8 cellular contexts compared by ENCODE assay signal in genomic region chr16:4626396-4626795, GRCh38. TPM values are rescaled to one million over a fixed set of nuclear protein-coding genes. Genes with fewer than 3 reads are reported as not detected.
DNase-seq lines count a peak whose midpoint lies in the region; ATAC-seq, FAIRE-seq and TF ChIP-seq lines count a peak whose summit lies in the region.

No MANE protein-coding gene starts in this region.

- CTCF ChIA-PET in CD8-positive, alpha-beta memory T cell (lab: Charles Lee), result interaction anchor here (3.6 kb wide), 1 partner anchor 120 kb away, joined by 22 read pairs; no protein-coding TSS in a partner anchor
- CTCF ChIA-PET in H1 (lab: Charles Lee; ENCODE audit: partially characterized antibody), result interaction anchor here (0.8 to 3.5 kb wide), 13 partner anchors 8 to 118 kb away, joined by 3 to 24 read pairs (median 3); no protein-coding TSS in a partner anchor

- H3K9me3 Mint-ChIP-seq in CD8-positive, alpha-beta memory T cell, result peaks cover 0 to 4% (median 0%) of the 10 kb centered on the region in 5 donors

- POLR2A ChIA-PET in CD8-positive, alpha-beta memory T cell (lab: Charles Lee), result no interaction called here
- POLR2A ChIA-PET in H1 (lab: Charles Lee; ENCODE audit: partially characterized antibody), result interaction anchor here (0.6 to 4.8 kb wide), 2 partner anchors 12 to 115 kb away, joined by 3 to 69 read pairs; partner anchors contain the start of gene UBALD1

- peaks cover 33 to 49% (median 44%) of the 10 kb centered on the region in 3 donors for H3K4me1 Mint-ChIP-seq in CD8-positive, alpha-beta memory T cell

- no peak overlapping the region for H3K14ac ChIP-seq in H1 (ENCODE audit: insufficient read length)

- no peak overlapping the region; the same call in 1 of the 2 replicates for H2BK5ac ChIP-seq in H1 (ENCODE audit: low read depth, low read length)

- H3K27me3 Mint-ChIP-seq in CD8-positive, alpha-beta memory T cell, result no peaks in the 10 kb centered on the region

- ATAC-seq in left ventricle myocardium superior (no peak), HG02763 (IDR thresholded peaks at IDR 0.05; ENCODE audit: unreplicated experiment) (no peak)

- TF ChIP-seq RAD21 in H1 (IDR thresholded peaks at IDR 0.05 in 1 of 2, conservative IDR thresholded peaks at IDR 0.05 in 1 of 2; ENCODE audit: low read depth in 2 of 2, low read length in 2 of 2), result no peak

- peak overlapping the region; percentile 87; the same call in 1 of the 2 replicates for H3K9ac ChIP-seq in OCI-LY1 (ENCODE audit: low read length)
- H3K9ac ChIP-seq in H1 (replicated peaks in 1 of 4; ENCODE audit: extremely low read depth in 1 of 4, low read depth in 3 of 4, low read length in 3 of 4), result no peak overlapping the region; a peak in 1 of 7 replicates

- peaks cover 20% of the 10 kb centered on the region for H3K79me1 ChIP-seq in H1 (ENCODE audit: low read depth, low read length)

- intact Hi-C loops in left ventricle myocardium superior (cut with micrococcal nuclease), result no loop called here

- no peak overlapping the region for H4K5ac ChIP-seq in H1 (ENCODE audit: insufficient read length, low read depth, low read length)

- H3K4me2 ChIP-seq in OCI-LY1 (ENCODE audit: low read length), result peak overlapping the region; percentile 99
- peak overlapping the region; percentile 83 to 92; a peak in 2 of 4 replicates for H3K4me2 ChIP-seq in H1 (ENCODE audit: insufficient read depth in 1 of 2, low read depth in 2 of 2, low read length in 2 of 2)
- peak overlapping the region; percentile 96 for H3K4me2 ChIP-seq in osteoblast (ENCODE audit: insufficient read depth, low read length)

- H3K9me3 ChIP-seq in CD8-positive, alpha-beta memory T cell (ENCODE audit: low read length), result no peaks in the 10 kb centered on the region
- H3K9me3 ChIP-seq in OCI-LY1 (ENCODE audit: low read length), result no peaks in the 10 kb centered on the region
- no peaks in the 10 kb centered on the region for H3K9me3 ChIP-seq in H1 (ENCODE audit: insufficient read depth in 2 of 2, low read depth in 1 of 2, low read length in 1 of 2)
- H3K9me3 ChIP-seq in osteoblast (ENCODE audit: low read depth, low read length), result no peaks in the 10 kb centered on the region

- peak overlapping the region; percentile 84 to 96 (median 93) for H3K4me3 Mint-ChIP-seq in CD8-positive, alpha-beta memory T cell

- H3K79me2 ChIP-seq in OCI-LY1 (ENCODE audit: insufficient read depth, low read length) (peaks cover 45% of the 10 kb centered on the region), H1 (ENCODE audit: control insufficient read depth in 1 of 2, insufficient read depth in 2 of 2, low read length in 2 of 2) (peaks cover 13 to 49% of the 10 kb centered on the region in 2 experiments), osteoblast (ENCODE audit: insufficient read depth, low read length) (peaks cover 65% of the 10 kb centered on the region)

- no peak overlapping the region for H2AFZ ChIP-seq in OCI-LY1 (ENCODE audit: low read length)
- H2AFZ ChIP-seq in H1 (ENCODE audit: low read length), result no peak overlapping the region
- H2AFZ ChIP-seq in osteoblast (ENCODE audit: low read length), result no peak overlapping the region

- H4K20me1 ChIP-seq in OCI-LY1 (ENCODE audit: insufficient read depth, low read length) (no peaks in the 10 kb centered on the region), H1 (replicated peaks in 1 of 2; ENCODE audit: control insufficient read depth in 1 of 2, insufficient read depth in 2 of 2, low read length in 2 of 2) (peaks cover 0 to 8% of the 10 kb centered on the region in 2 experiments), osteoblast (ENCODE audit: insufficient read depth, low read length) (peaks cover 29% of the 10 kb centered on the region)

- H3K56ac ChIP-seq in H1 (replicated peaks; ENCODE audit: insufficient read length, low read depth, low read length), result no peak overlapping the region

- H4K91ac ChIP-seq in H1 (replicated peaks; ENCODE audit: insufficient read length, low read length), result no peak overlapping the region

- no peaks in the 10 kb centered on the region for H3K36me3 ChIP-seq in CD8-positive, alpha-beta memory T cell (ENCODE audit: insufficient read depth, low read length)
- H3K36me3 ChIP-seq in OCI-LY1 (ENCODE audit: insufficient read depth, low read length) (peaks cover 17% of the 10 kb centered on the region), H1 (ENCODE audit: control insufficient read depth in 2 of 4, insufficient read depth in 4 of 4, low read length in 3 of 4) (no peaks in the 10 kb centered on the region), osteoblast (ENCODE audit: insufficient read depth, low read length) (no peaks in the 10 kb centered on the region)

- H3K4me3 ChIP-seq in CD8-positive, alpha-beta memory T cell (ENCODE audit: low read length), result no peak overlapping the region
- H3K4me3 ChIP-seq in OCI-LY1 (ENCODE audit: low read depth, low read length, poor library complexity, severe bottlenecking) (peak overlapping the region; percentile 92), H1 (ENCODE audit: extremely low read depth in 1 of 4, insufficient read depth in 2 of 4, low read depth in 3 of 4, low read length in 4 of 4) (peak overlapping the region in 3 of 4 experiments; percentile 72 to 97 (median 75); a peak in 5 of 8 replicates), osteoblast (ENCODE audit: insufficient read depth, low read length) (peak overlapping the region; percentile 75)

- no peak overlapping the region; the same call in 1 of the 2 replicates for H2BK15ac ChIP-seq in H1 (ENCODE audit: low read length)

- H3K9me2 ChIP-seq in OCI-LY1 (ENCODE audit: low read depth, low read length), result no peaks in the 10 kb centered on the region

- TF ChIP-seq EP300 in H1 (IDR thresholded peaks at IDR 0.05; ENCODE audit: borderline replicate concordance in 1 of 2, low read depth in 2 of 2, low read length in 2 of 2), result no peak

- no peak overlapping the region for H2BK120ac ChIP-seq in H1 (replicated peaks; ENCODE audit: low read depth, low read length)

- H2AK5ac ChIP-seq in H1 (ENCODE audit: low read depth, low read length), result peak overlapping the region; percentile 79; the same call in 1 of the 2 replicates

- H3K4me1 ChIP-seq in CD8-positive, alpha-beta memory T cell (ENCODE audit: insufficient read depth, low read length), result peaks cover 24% of the 10 kb centered on the region
- H3K4me1 ChIP-seq in OCI-LY1 (ENCODE audit: insufficient read depth, low read length, severe bottlenecking), result peaks cover 22% of the 10 kb centered on the region
- peaks cover 0 to 7% (median 6%) of the 10 kb centered on the region in 4 experiments; a peak in 6 of 7 replicates for H3K4me1 ChIP-seq in H1 (replicated peaks in 1 of 4; ENCODE audit: control insufficient read depth in 3 of 4, insufficient read depth in 4 of 4, low read length in 3 of 4)
- H3K4me1 ChIP-seq in osteoblast (ENCODE audit: insufficient read depth, low read length), result peaks cover 10% of the 10 kb centered on the region

- H3K27ac ChIP-seq in CD8-positive, alpha-beta memory T cell (ENCODE audit: low read depth, low read length), result peak overlapping the region; percentile 94
- H3K27ac ChIP-seq in OCI-LY1 (ENCODE audit: low read depth, low read length, poor library complexity, severe bottlenecking), result peak overlapping the region; percentile 69
- no peak overlapping the region; the same call in 1 of the 2 replicates for H3K27ac ChIP-seq in H1 (ENCODE audit: low read depth, low read length)
- peak overlapping the region; percentile 90 for H3K27ac ChIP-seq in osteoblast (ENCODE audit: low read depth, low read length)

- no peak overlapping the region for H3K23ac ChIP-seq in H1 (ENCODE audit: insufficient read length)

- no peak overlapping the region for H2BK12ac ChIP-seq in H1 (ENCODE audit: low read depth, low read length)

- TF ChIP-seq POLR2A in H1 (IDR thresholded peaks at IDR 0.05; ENCODE audit: control extremely low read depth in 1 of 2, low read depth in 2 of 2, low read length in 2 of 2), result no peak

- no peak for DNase-seq in CD8-positive, alpha-beta memory T cell
- no peak for DNase-seq in H1 (ENCODE audit: low read depth in 1 of 2, low spot score in 2 of 2)
- peak; percentile 58 for DNase-seq in osteoblast (ENCODE audit: insufficient read length, low spot score, missing footprints)
- no peak for DNase-seq in D341Med (ENCODE audit: low spot score)
- no peak for DNase-seq in HuH-7 (ENCODE audit: low spot score)
- no peak for DNase-seq in left ventricle myocardium superior

- H3K27ac Mint-ChIP-seq in CD8-positive, alpha-beta memory T cell, result peak overlapping the region; percentile 19 to 99 (median 92)

- FAIRE-seq in H1 (lab: Jason Lieb, UNC), result no peak

- H2BK20ac ChIP-seq in H1 (ENCODE audit: low read length), result no peak overlapping the region

- TF ChIP-seq CTCF in OCI-LY1 (IDR thresholded peaks at IDR 0.05; ENCODE audit: low read length) (no peak), H1 (IDR thresholded peaks at IDR 0.05; ENCODE audit: control extremely low read depth in 1 of 3, insufficient read depth in 1 of 3, low read depth in 1 of 3, low read length in 3 of 3) (no peak), osteoblast (IDR thresholded peaks at IDR 0.05; ENCODE audit: extremely low read depth, low read depth, low read length) (no peak)

- WGBS in H1 (ENCODE audit: extremely low coverage in 1 of 2, insufficient coverage in 1 of 2, insufficient read length in 1 of 2, insufficient replicate concordance in 2 of 2, low coverage in 1 of 2, low lambda C conversion rate in 2 of 2, missing lambda C conversion rate in 1 of 2), 2 experiments, result 77% methylated on average over 6 of the region's 6 CpGs; no CpG with 5 or more reads in 1 of the 2 experiments

- H3K18ac ChIP-seq in H1 (ENCODE audit: extremely low read depth, low read length), result no peak overlapping the region; the same call in 1 of the 2 replicates

- H3K27me3 ChIP-seq in CD8-positive, alpha-beta memory T cell (ENCODE audit: insufficient read depth, low read length, poor library complexity, severe bottlenecking), result no peaks in the 10 kb centered on the region
- no peaks in the 10 kb centered on the region for H3K27me3 ChIP-seq in OCI-LY1 (ENCODE audit: insufficient read depth, low read length)
- H3K27me3 ChIP-seq in H1 (replicated peaks in 1 of 4; ENCODE audit: control insufficient read depth in 3 of 4, extremely low read depth in 1 of 4, insufficient read depth in 3 of 4, low read length in 3 of 4), result no peaks in the 10 kb centered on the region
- H3K27me3 ChIP-seq in osteoblast (ENCODE audit: insufficient read depth, low read length), result no peaks in the 10 kb centered on the region

- H3F3A ChIP-seq in OCI-LY1 (ENCODE audit: insufficient read depth, low read length), result no peaks in the 10 kb centered on the region

- peaks cover 2% of the 10 kb centered on the region; the same call in 1 of the 2 replicates for H3K23me2 ChIP-seq in H1 (ENCODE audit: low read depth, low read length)

- H3K4ac ChIP-seq in H1 (replicated peaks; ENCODE audit: insufficient read length, low read depth, low read length), result no peak overlapping the region

- H3K36me3 Mint-ChIP-seq in CD8-positive, alpha-beta memory T cell, result peaks cover 4 to 14% (median 5%) of the 10 kb centered on the region in 3 donors

- H4K8ac ChIP-seq in H1 (ENCODE audit: extremely low read depth, insufficient read depth, low read length), result no peak overlapping the region

RNA-seq across cellular contexts. Expression of gene MGRN1, which starts 1.8 kb away (rescaled TPM):
- total RNA-seq in CD8-positive, alpha-beta memory T cell, result 10 to 100 TPM; 67.3 to 69.7 TPM
- polyA plus RNA-seq in CD8-positive, alpha-beta memory T cell, result 6.4 TPM
- 79.4 and 82.3 TPM in 2 replicates for total RNA-seq in H1 (2021; fragmentation: NEBNext Ultra II Directional; extraction: Animal tissue kit (Norgen Biotek cat#: 25700))
- 15.0 and 30.1 TPM in 2 replicates for polyA plus RNA-seq in H1 (2011; rRNA removed)
- 12.4 TPM for polyA plus RNA-seq in H1 (2011; cell fraction: cytosol; rRNA removed)
- 33.9 TPM for polyA plus RNA-seq in H1 (2011; cell fraction: nucleus; rRNA removed)
- polyA plus RNA-seq in H1 (2012, experiment 1 of 2), result 39.5 to 72.9 TPM (median 65.4 TPM) in 4 replicates
- polyA plus RNA-seq in H1 (2012, experiment 2 of 2), result 52.0 TPM
- polyA plus RNA-seq in H1 (2013, experiment 1 of 2), result 46.7 TPM
- polyA plus RNA-seq in H1 (2013, experiment 2 of 2), result 47.1 TPM
- polyA minus RNA-seq in H1 (2011; rRNA and poly(A)+ RNA removed), result 17.9 and 22.6 TPM in 2 replicates
- polyA minus RNA-seq in H1 (2011; cell fraction: cytosol; rRNA and poly(A)+ RNA removed), result 30.4 TPM
- 30.7 TPM for polyA minus RNA-seq in H1 (2011; cell fraction: nucleus; rRNA and poly(A)+ RNA removed)
- total RNA-seq in osteoblast, result 41.5 and 46.7 TPM in 2 replicates
- 31.6 TPM for total RNA-seq in left ventricle myocardium superior

RNA-seq across cellular contexts. Expression of gene UBALD1, which starts 11.7 kb away (rescaled TPM):
- 10 to 100 TPM; 18.7 to 22.3 TPM for total RNA-seq in CD8-positive, alpha-beta memory T cell
- polyA plus RNA-seq in CD8-positive, alpha-beta memory T cell, result 4.9 TPM
- 52.2 and 62.0 TPM in 2 replicates for total RNA-seq in H1 (2021; fragmentation: NEBNext Ultra II Directional; extraction: Animal tissue kit (Norgen Biotek cat#: 25700))
- polyA plus RNA-seq in H1 (2011; rRNA removed), result 28.6 and 48.9 TPM in 2 replicates
- polyA plus RNA-seq in H1 (2011; cell fraction: cytosol; rRNA removed), result 20.7 TPM
- 44.3 TPM for polyA plus RNA-seq in H1 (2011; cell fraction: nucleus; rRNA removed)
- 31.3 to 45.9 TPM (median 41.7 TPM) in 4 replicates for polyA plus RNA-seq in H1 (2012, experiment 1 of 2)
- polyA plus RNA-seq in H1 (2012, experiment 2 of 2), result 25.4 TPM
- 36.1 TPM for polyA plus RNA-seq in H1 (2013, experiment 1 of 2)
- 36.7 TPM for polyA plus RNA-seq in H1 (2013, experiment 2 of 2)
- polyA minus RNA-seq in H1 (2011; rRNA and poly(A)+ RNA removed), result 3.9 and 5.5 TPM in 2 replicates
- 28.0 TPM for polyA minus RNA-seq in H1 (2011; cell fraction: cytosol; rRNA and poly(A)+ RNA removed)
- 45.1 TPM for polyA minus RNA-seq in H1 (2011; cell fraction: nucleus; rRNA and poly(A)+ RNA removed)
- total RNA-seq in osteoblast (6.2 and 9.4 TPM in 2 replicates), left ventricle myocardium superior (32.4 TPM)
